ENCODE assay signal across 1 cellular context in the genomic region with DNA sequence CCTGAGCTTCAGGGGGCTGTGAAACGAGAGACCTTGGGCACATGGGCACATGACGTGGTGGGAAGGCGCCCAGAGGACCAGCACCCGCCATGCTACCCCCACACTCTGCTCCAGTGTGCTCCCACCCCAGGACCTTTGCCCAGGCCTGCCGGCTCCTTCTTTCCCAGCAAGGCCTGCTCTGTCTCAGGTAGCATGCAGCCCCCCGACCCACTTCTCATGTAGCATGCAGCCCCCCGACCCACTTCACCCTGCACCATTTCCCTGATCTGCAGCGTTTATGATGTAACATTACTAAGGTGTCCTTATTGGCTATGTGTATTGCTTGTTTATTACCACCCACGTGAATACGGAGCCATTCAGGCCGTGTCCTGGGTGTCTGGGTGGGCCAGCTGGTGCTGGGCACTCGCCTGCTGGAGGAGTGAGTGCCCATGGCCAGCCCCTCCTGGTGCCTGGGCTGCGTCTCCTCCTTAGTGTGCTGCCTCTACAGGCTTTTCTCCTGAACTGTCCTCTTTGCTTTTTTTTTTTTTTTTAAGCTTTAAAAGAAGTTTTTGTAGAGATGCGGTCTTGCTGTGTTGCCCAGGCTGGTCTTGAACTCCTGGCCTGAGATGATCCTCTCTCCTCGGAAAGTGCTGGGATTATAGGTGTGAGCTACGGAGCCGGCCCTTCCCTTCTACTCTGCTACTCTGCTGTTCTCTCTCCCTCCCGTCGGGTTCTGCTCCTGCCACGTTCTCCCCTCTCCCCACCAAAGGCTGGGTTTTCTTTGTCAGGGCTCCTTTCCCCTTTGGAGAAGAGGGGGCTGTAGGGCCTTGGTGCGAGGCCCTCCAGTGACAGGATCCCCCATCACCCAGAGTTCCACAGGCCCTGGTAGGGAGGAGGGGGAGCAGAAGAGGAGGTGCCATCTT.
TF ChIP-seq lines count a peak whose summit lies in the region.

No MANE protein-coding gene starts in this region.

TF ChIP-seq in K562, 482 proteins besides CTCF, POLR2A, EP300 and RAD21:
- TF ChIP-seq ZNF384 (IDR thresholded peaks at IDR 0.05; ENCODE audit: low read depth, low read length): peak; percentile 51
- TF ChIP-seq PPARD (CRISPR knock-in tag; IDR thresholded peaks at IDR 0.05): no peak
